In the genomic region with DNA sequence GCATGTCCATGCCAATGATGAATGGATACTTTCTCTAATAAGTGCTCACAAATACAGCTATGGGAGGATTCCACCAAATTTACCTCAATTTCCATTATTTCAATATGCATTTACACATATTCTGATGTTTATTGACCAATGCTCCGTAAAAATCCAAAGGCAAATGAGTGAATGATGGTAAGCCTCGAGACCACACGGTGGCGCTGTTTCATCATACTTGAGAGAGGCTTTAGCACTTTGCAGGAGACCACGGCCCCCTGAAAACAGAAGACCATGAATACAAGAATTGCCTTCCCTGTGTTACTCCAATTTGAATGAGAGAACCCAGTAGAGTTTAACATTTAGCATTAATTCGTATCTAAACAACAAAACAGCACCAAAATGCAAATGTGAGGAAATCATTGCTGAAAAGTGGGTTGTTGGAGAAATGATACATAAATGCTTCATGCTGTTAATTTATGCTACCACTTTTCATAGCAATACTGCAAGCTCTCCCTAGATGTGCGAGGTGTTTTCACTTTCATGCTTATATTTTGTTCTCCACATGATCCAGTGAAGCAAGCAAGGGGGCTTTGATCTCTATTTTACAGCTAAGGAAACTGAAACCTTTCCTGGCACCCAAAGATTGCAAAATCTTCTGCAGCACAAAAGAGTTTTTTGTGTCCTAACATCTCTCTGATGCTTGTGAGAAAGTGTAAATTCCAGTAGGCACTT, we compare ENCODE assay signal across 8 cellular contexts. TPM values are rescaled to one million over a fixed set of nuclear protein-coding genes. Genes with fewer than 3 reads are reported as not detected.
A peak's percentile ranks its signal among the peaks of the same experiment; 100 is the strongest.
DNase-seq lines count a peak whose midpoint lies in the region; ATAC-seq and TF ChIP-seq lines count a peak whose summit lies in the region.

No MANE protein-coding gene starts in this region.

- H3K36me3 Mint-ChIP-seq in naive thymus-derived CD8-positive, alpha-beta T cell = no peaks in the 10 kb centered on the region
- H3K36me3 Mint-ChIP-seq in stimulated activated naive B cell treated with anti-CD40 and anti-IgM and Interleukin-4, amounts not matched to agents 10 μg/mL and 1 μg/mL and 100 μg/mL, for 72 hours = no peaks in the 10 kb centered on the region

- H3K4me1 ChIP-seq in NT2/D1 (ENCODE audit: insufficient read depth, insufficient read length) = peaks cover 2% of the 10 kb centered on the region

- peaks cover 6 to 27% (median 23%) of the 10 kb centered on the region in 4 donors for H3K4me1 Mint-ChIP-seq in naive thymus-derived CD8-positive, alpha-beta T cell
- H3K4me1 Mint-ChIP-seq in stimulated activated naive B cell treated with anti-CD40 and anti-IgM and Interleukin-4, amounts not matched to agents 10 μg/mL and 1 μg/mL and 100 μg/mL, for 72 hours = peaks cover 6 to 13% of the 10 kb centered on the region in 2 donors

- DNase-seq in DMS53 treated with DMSO at 0.1 percent for 48 hours (lab: John Stamatoyannopoulos, UW; ENCODE audit: unreplicated experiment) (peak; percentile 87), HS-5 (ENCODE audit: low read depth) (peak; percentile 53), NT2/D1 (ENCODE audit: low read depth, low spot score) (peak; percentile 94), activated T-cell treated with anti-CD3 and anti-CD28 coated beads for 1 hour (ENCODE audit: low read depth) (peak; percentile 58), erythroblast (lab: John Stamatoyannopoulos, UW) (peak; percentile 80 to 90)
- DNase-seq in naive thymus-derived CD8-positive, alpha-beta T cell = peak; percentile 20 to 78 (median 56)
- DNase-seq in stimulated activated naive B cell treated with anti-CD40 and anti-IgM and Interleukin-4, amounts not matched to agents 10 μg/mL and 1 μg/mL and 100 μg/mL, for 72 hours = peak; percentile 13

- H3K4me3 ChIP-seq in NT2/D1 (ENCODE audit: insufficient read length, low read depth) = no peak overlapping the region

- H3K27me3 Mint-ChIP-seq in naive thymus-derived CD8-positive, alpha-beta T cell = peaks cover 0 to 3% (median 0%) of the 10 kb centered on the region in 5 donors
- peaks cover 9 to 26% of the 10 kb centered on the region in 2 donors for H3K27me3 Mint-ChIP-seq in stimulated activated naive B cell treated with anti-CD40 and anti-IgM and Interleukin-4, amounts not matched to agents 10 μg/mL and 1 μg/mL and 100 μg/mL, for 72 hours

- H3K4me3 Mint-ChIP-seq in naive thymus-derived CD8-positive, alpha-beta T cell = no peak overlapping the region
- H3K4me3 Mint-ChIP-seq in stimulated activated naive B cell treated with anti-CD40 and anti-IgM and Interleukin-4, amounts not matched to agents 10 μg/mL and 1 μg/mL and 100 μg/mL, for 72 hours = no peak overlapping the region

- peak; percentile 56 to 62 for ATAC-seq in naive thymus-derived CD8-positive, alpha-beta T cell
- ATAC-seq in stimulated activated naive B cell treated with anti-CD40 and anti-IgM and Interleukin-4, amounts not matched to agents 10 μg/mL and 1 μg/mL and 100 μg/mL, for 72 hours (replicated peaks) = peak; percentile 36 to 46
- no peak for ATAC-seq in GM18873 (IDR thresholded peaks at IDR 0.05; ENCODE audit: low FRiP score, unreplicated experiment)

- H3K36me3 ChIP-seq in NT2/D1 (ENCODE audit: insufficient read depth, insufficient read length, low read length) = no peaks in the 10 kb centered on the region

- POLR2A ChIA-PET in naive thymus-derived CD8-positive, alpha-beta T cell (lab: Charles Lee) = no interaction called here

- H3K27ac Mint-ChIP-seq in naive thymus-derived CD8-positive, alpha-beta T cell = no peak overlapping the region
- H3K27ac Mint-ChIP-seq in stimulated activated naive B cell treated with anti-CD40 and anti-IgM and Interleukin-4, amounts not matched to agents 10 μg/mL and 1 μg/mL and 100 μg/mL, for 72 hours = no peak overlapping the region

- no peak for TF ChIP-seq POLR2A in erythroblast (IDR thresholded peaks at IDR 0.05; ENCODE audit: low read length)

- H3K9ac ChIP-seq in NT2/D1 (ENCODE audit: insufficient read length, low read depth) = no peak overlapping the region

- peaks cover 5% of the 10 kb centered on the region for H3K27me3 ChIP-seq in NT2/D1 (ENCODE audit: insufficient read depth, insufficient read length)

- no peaks in the 10 kb centered on the region for H3K9me3 ChIP-seq in NT2/D1 (ENCODE audit: insufficient read depth, low read length)

- H3K9me3 Mint-ChIP-seq in naive thymus-derived CD8-positive, alpha-beta T cell = no peaks in the 10 kb centered on the region
- H3K9me3 Mint-ChIP-seq in stimulated activated naive B cell treated with anti-CD40 and anti-IgM and Interleukin-4, amounts not matched to agents 10 μg/mL and 1 μg/mL and 100 μg/mL, for 72 hours = no peaks in the 10 kb centered on the region

RNA-seq across cellular contexts. Expression of gene TRIL, which starts 35.4 kb away (rescaled TPM):
- not detected for total RNA-seq in naive thymus-derived CD8-positive, alpha-beta T cell
- not detected for polyA plus RNA-seq in naive thymus-derived CD8-positive, alpha-beta T cell

Comparison
In these comparisons a context has a peak if more than half of its experiments do, and no peak if none do; other contexts are left out.
1. DNase-seq: peak in every context shown above with its lines; median percentile 94 in NT2/D1; 87 in DMS53 treated with DMSO at 0.1 percent for 48 hours; 85 in erythroblast; 58 in activated T-cell treated with anti-CD3 and anti-CD28 coated beads for 1 hour; 56 in naive thymus-derived CD8-positive, alpha-beta T cell; 53 in HS-5; 13 in stimulated activated naive B cell treated with anti-CD40 and anti-IgM and Interleukin-4, amounts not matched to agents 10 μg/mL and 1 μg/mL and 100 μg/mL, for 72 hours.